In genomic region chr12:82852529-82852928, GRCh38 we compare ENCODE assay signal across 15 cellular contexts.
"Had no signal": no experiment of that assay in that cellular context is flagged by ENCODE, and none has a peak within 500 bp of the region (broad histone marks: within the 10 kb centered on the region; RNA-seq: fewer than 3 reads in every experiment).

No MANE protein-coding gene starts in this region.

- H3K4me1 ChIP-seq: gastroesophageal sphincter, left lung, thyroid gland, vagina had no signal

- H3K4me3 ChIP-seq: gastroesophageal sphincter, left lung, mucosa of descending colon, thyroid gland, vagina had no signal

- H3K9me3 ChIP-seq: gastroesophageal sphincter, left lung, mucosa of descending colon, thyroid gland, vagina had no signal

- DNase-seq: activated B cell treated with CpG ODN at 0.5 μM for 24 hours; activated CD4-positive, alpha-beta T cell treated with anti-CD3 and anti-CD28 coated beads, Interleukin-2, amount 10 ng/mL, durations not matched to agents 7 days and 5 days; activated naive CD4-positive, alpha-beta T cell treated with anti-CD3 and anti-CD28 coated beads, Interleukin-2, amount 10 ng/mL, durations not matched to agents 7 days and 5 days; activated T-cell treated with anti-CD3 and anti-CD28 coated beads for 4 hours; central memory CD4-positive, alpha-beta T cell; cortex of kidney; effector memory CD8-positive, alpha-beta T cell; left lung; mucosa of descending colon; naive thymus-derived CD8-positive, alpha-beta T cell; right cardiac atrium; small intestine; thyroid gland had no signal

- H3K27me3 ChIP-seq: gastroesophageal sphincter, left lung, thyroid gland, vagina had no signal

- ATAC-seq: effector memory CD8-positive, alpha-beta T cell; gastroesophageal sphincter; left lung; mucosa of descending colon; naive thymus-derived CD8-positive, alpha-beta T cell; right cardiac atrium had no signal

- H3K27ac ChIP-seq: gastroesophageal sphincter, left lung, thyroid gland, vagina had no signal

- H3K36me3 ChIP-seq: gastroesophageal sphincter, left lung, thyroid gland had no signal
